ENCODE assay signal across 8 cellular contexts in genomic region chr5:154756203-154756870, GRCh38. TPM values are rescaled to one million over a fixed set of nuclear protein-coding genes. Genes with fewer than 3 reads are reported as not detected.
DNase-seq lines count a peak whose midpoint lies in the region; ATAC-seq and TF ChIP-seq lines count a peak whose summit lies in the region.

No MANE protein-coding gene starts in this region.

- peak in 4 of 5 donors; percentile 31 to 71 (median 40) for DNase-seq in CD4-positive, alpha-beta memory T cell
- peak; percentile 44 for DNase-seq in M059J (ENCODE audit: low read depth)
- peak; percentile 36 for DNase-seq in activated T-cell treated with anti-CD3 and anti-CD28 coated beads for 4 hours
- peak; percentile 71 for DNase-seq in natural killer cell treated with Interleukin-12 subunit alpha and Interleukin-12 subunit beta and Interleukin-15 and Interleukin-18, amount 100 ng/mL, for 72 hours (ENCODE audit: low spot score)
- peak; percentile 33 to 73 for DNase-seq in tibial artery
- DNase-seq in NCI-H446 treated with DMSO at 0.1 percent for 48 hours (lab: John Stamatoyannopoulos, UW): no peak

- no peaks in the 10 kb centered on the region for H3K36me3 ChIP-seq in CD4-positive, alpha-beta memory T cell (ENCODE audit: insufficient read depth, low read length)
- H3K36me3 ChIP-seq in esophagus (ENCODE audit: control insufficient read depth in 2 of 2, insufficient read depth in 2 of 2, low read length in 1 of 2) (no peaks in the 10 kb centered on the region), tibial artery (no peaks in the 10 kb centered on the region)

- H3K4me3 Mint-ChIP-seq in CD4-positive, alpha-beta memory T cell: peak overlapping the region; percentile 91 to 99 (median 96)
- peak overlapping the region; percentile 96 for H3K4me3 Mint-ChIP-seq in natural killer cell treated with Interleukin-12 subunit alpha and Interleukin-12 subunit beta and Interleukin-15 and Interleukin-18, amount 100 ng/mL, for 72 hours

- no peaks in the 10 kb centered on the region for H3K9me3 ChIP-seq in CD4-positive, alpha-beta memory T cell (ENCODE audit: control insufficient read depth in 1 of 2, low read length in 2 of 2)
- no peaks in the 10 kb centered on the region for H3K9me3 ChIP-seq in esophagus (ENCODE audit: control insufficient read depth in 2 of 2, insufficient read depth in 1 of 2, low read depth in 1 of 2, low read length in 1 of 2)
- no peaks in the 10 kb centered on the region for H3K9me3 ChIP-seq in tibial artery

- no peaks in the 10 kb centered on the region for H3K9me3 Mint-ChIP-seq in CD4-positive, alpha-beta memory T cell
- no peaks in the 10 kb centered on the region for H3K9me3 Mint-ChIP-seq in natural killer cell treated with Interleukin-12 subunit alpha and Interleukin-12 subunit beta and Interleukin-15 and Interleukin-18, amount 100 ng/mL, for 72 hours

- WGBS in esophagus, 2 donors: 0% methylated on average over 44 to 48 of the region's 48 CpGs

- peaks cover 39 to 71% (median 54%) of the 10 kb centered on the region in 4 donors for H3K4me1 Mint-ChIP-seq in CD4-positive, alpha-beta memory T cell
- peaks cover 40 to 54% of the 10 kb centered on the region in 2 donors for H3K4me1 Mint-ChIP-seq in natural killer cell treated with Interleukin-12 subunit alpha and Interleukin-12 subunit beta and Interleukin-15 and Interleukin-18, amount 100 ng/mL, for 72 hours (ENCODE audit: low read depth in 2 of 2)

- no peaks in the 10 kb centered on the region for H3K27me3 Mint-ChIP-seq in CD4-positive, alpha-beta memory T cell
- no peaks in the 10 kb centered on the region for H3K27me3 Mint-ChIP-seq in natural killer cell treated with Interleukin-12 subunit alpha and Interleukin-12 subunit beta and Interleukin-15 and Interleukin-18, amount 100 ng/mL, for 72 hours

- peaks cover 0 to 14% of the 10 kb centered on the region in 2 donors for H3K36me3 Mint-ChIP-seq in CD4-positive, alpha-beta memory T cell
- H3K36me3 Mint-ChIP-seq in natural killer cell treated with Interleukin-12 subunit alpha and Interleukin-12 subunit beta and Interleukin-15 and Interleukin-18, amount 100 ng/mL, for 72 hours: peaks cover 4% of the 10 kb centered on the region

- peak overlapping the region; percentile 88 for H3K27ac ChIP-seq in CD4-positive, alpha-beta memory T cell (ENCODE audit: low read depth, low read length)
- H3K27ac ChIP-seq in esophagus (ENCODE audit: low read depth in 2 of 2, low read length in 1 of 2) (peak overlapping the region; percentile 72 to 85), tibial artery (peak overlapping the region; percentile 92 to 98)

- H3K4me3 ChIP-seq in CD4-positive, alpha-beta memory T cell (ENCODE audit: low read length in 2 of 2): peak overlapping the region; percentile 71 to 91
- peak overlapping the region; percentile 78 to 98 for H3K4me3 ChIP-seq in esophagus (ENCODE audit: low read depth in 1 of 2, low read length in 2 of 2)
- peak overlapping the region; percentile 93 to 98 for H3K4me3 ChIP-seq in tibial artery

- H3K27me3 ChIP-seq in CD4-positive, alpha-beta memory T cell (ENCODE audit: insufficient read depth, low read length): no peaks in the 10 kb centered on the region
- H3K27me3 ChIP-seq in esophagus (ENCODE audit: control insufficient read depth in 1 of 2, insufficient read depth in 2 of 2, low read length in 2 of 2) (no peaks in the 10 kb centered on the region), tibial artery (no peaks in the 10 kb centered on the region)

- peaks cover 49% of the 10 kb centered on the region for H3K4me1 ChIP-seq in CD4-positive, alpha-beta memory T cell (ENCODE audit: insufficient read depth, low read length)
- H3K4me1 ChIP-seq in esophagus (ENCODE audit: control insufficient read depth in 2 of 2, insufficient read depth in 2 of 2, low read length in 1 of 2) (peaks cover 2 to 7% of the 10 kb centered on the region in 2 donors), tibial artery (peaks cover 0 to 56% (median 33%) of the 10 kb centered on the region in 4 donors)

- intact Hi-C loops in CD4-positive, alpha-beta memory T cell (cut with micrococcal nuclease): loop anchor here (5.0 kb wide), 2 partner anchors 104 to 564 kb away; partner anchors contain the start of gene GALNT10
- intact Hi-C loops in tibial artery (cut with DNase I; ENCODE audit: low total_unique reads): loop anchor here (2.0 kb wide), 1 partner anchor 74 kb away; no protein-coding TSS in a partner anchor

- POLR2A ChIA-PET in CD4-positive, alpha-beta memory T cell (lab: Charles Lee; ENCODE audit: partially characterized antibody): interaction anchor here (3.3 kb wide), 1 partner anchor 101 kb away, joined by 19 read pairs; the partner anchor contains the start of gene CNOT8

- CTCF ChIA-PET in CD4-positive, alpha-beta memory T cell (lab: Charles Lee; ENCODE audit: partially characterized antibody): no interaction called here

- no peak for TF ChIP-seq CTCF in tibial artery (IDR thresholded peaks at IDR 0.05)

- ATAC-seq in natural killer cell treated with Interleukin-12 subunit alpha and Interleukin-12 subunit beta and Interleukin-15 and Interleukin-18, amount 100 ng/mL, for 72 hours: peak; percentile 0
- ATAC-seq in HG02870 (IDR thresholded peaks at IDR 0.05; ENCODE audit: unreplicated experiment): no peak

- H3K27ac Mint-ChIP-seq in CD4-positive, alpha-beta memory T cell: peak overlapping the region; percentile 93 to 97 (median 96)
- peak overlapping the region; percentile 82 to 94 for H3K27ac Mint-ChIP-seq in natural killer cell treated with Interleukin-12 subunit alpha and Interleukin-12 subunit beta and Interleukin-15 and Interleukin-18, amount 100 ng/mL, for 72 hours

RNA-seq across cellular contexts. Expression of gene LARP1, which starts 1.2 kb away (rescaled TPM):
- total RNA-seq in CD4-positive, alpha-beta memory T cell: 100 to 1,000 TPM; 152 to 159 TPM
- 10 to 100 TPM in 1 of 2 donors, 1 to 10 TPM in 1; 6.0 to 28.8 TPM for polyA plus RNA-seq in CD4-positive, alpha-beta memory T cell
- 42.0 and 77.3 TPM in 2 replicates for total RNA-seq in M059J (2014; rRNA removed; shearing (Covaris generic))
- polyA plus RNA-seq in esophagus: 10 to 100 TPM; 29.1 to 31.0 TPM
- total RNA-seq in natural killer cell treated with Interleukin-12 subunit alpha and Interleukin-12 subunit beta and Interleukin-15 and Interleukin-18, amount 100 ng/mL, for 72 hours: 100 to 1,000 TPM; 193 to 369 TPM
